In genomic region chr18:51051105-51051712, GRCh38 we compare ENCODE assay signal across 1 cellular context.
A peak's percentile ranks its signal among the peaks of the same experiment; 100 is the strongest.
TF ChIP-seq lines count a peak whose summit lies in the region.

No MANE protein-coding gene starts in this region.

TF ChIP-seq in HepG2, 621 proteins besides CTCF, POLR2A, EP300 and RAD21 (continued from another document):
- TF ChIP-seq CSRNP2 (CRISPR knock-in tag; conservative IDR thresholded peaks at IDR 0.05; ENCODE audit: low read depth) (no peak), ZNF597 (CRISPR knock-in tag; IDR thresholded peaks at IDR 0.05) (no peak), ZNF292 (CRISPR knock-in tag; IDR thresholded peaks at IDR 0.05; ENCODE audit: borderline replicate concordance, low read depth) (no peak), ZBTB49 (CRISPR knock-in tag; IDR thresholded peaks at IDR 0.05; ENCODE audit: borderline replicate concordance) (no peak), HIVEP1 (CRISPR knock-in tag; IDR thresholded peaks at IDR 0.05) (no peak), STAG1 (CRISPR knock-in tag; IDR thresholded peaks at IDR 0.05) (peak; percentile 72), KDM5B (CRISPR knock-in tag; IDR thresholded peaks at IDR 0.05; ENCODE audit: borderline replicate concordance) (no peak), ZNF274 (CRISPR knock-in tag; IDR thresholded peaks at IDR 0.05) (no peak), AHR (CRISPR knock-in tag; IDR thresholded peaks at IDR 0.05) (no peak), ZNF430 (CRISPR knock-in tag; IDR thresholded peaks at IDR 0.05) (no peak), MATR3 (CRISPR knock-in tag; IDR thresholded peaks at IDR 0.05) (no peak), CCDC6 (CRISPR knock-in tag; IDR thresholded peaks at IDR 0.05) (no peak), ZNF577 (CRISPR knock-in tag; IDR thresholded peaks at IDR 0.05; ENCODE audit: borderline replicate concordance, low read depth) (no peak), RBM39 (IDR thresholded peaks at IDR 0.05; ENCODE audit: low read depth, low read length, poor library complexity, severe bottlenecking) (no peak), NR2C2 (CRISPR knock-in tag; IDR thresholded peaks at IDR 0.05; ENCODE audit: borderline replicate concordance) (no peak), ZNF3 (CRISPR knock-in tag; IDR thresholded peaks at IDR 0.05) (no peak), SMC3 (IDR thresholded peaks at IDR 0.05; ENCODE audit: low read length) (peak; percentile 83), ZNF558 (CRISPR knock-in tag; IDR thresholded peaks at IDR 0.05; ENCODE audit: borderline replicate concordance) (no peak), HNRNPK (IDR thresholded peaks at IDR 0.05; ENCODE audit: low read depth, low read length, poor library complexity, severe bottlenecking) (no peak), ZNF670 (CRISPR knock-in tag; IDR thresholded peaks at IDR 0.05; ENCODE audit: borderline replicate concordance) (no peak), NR2F1 (CRISPR knock-in tag; IDR thresholded peaks at IDR 0.05) (no peak), SALL2 (CRISPR knock-in tag; IDR thresholded peaks at IDR 0.05) (no peak)
- TF ChIP-seq, protein P1, sequence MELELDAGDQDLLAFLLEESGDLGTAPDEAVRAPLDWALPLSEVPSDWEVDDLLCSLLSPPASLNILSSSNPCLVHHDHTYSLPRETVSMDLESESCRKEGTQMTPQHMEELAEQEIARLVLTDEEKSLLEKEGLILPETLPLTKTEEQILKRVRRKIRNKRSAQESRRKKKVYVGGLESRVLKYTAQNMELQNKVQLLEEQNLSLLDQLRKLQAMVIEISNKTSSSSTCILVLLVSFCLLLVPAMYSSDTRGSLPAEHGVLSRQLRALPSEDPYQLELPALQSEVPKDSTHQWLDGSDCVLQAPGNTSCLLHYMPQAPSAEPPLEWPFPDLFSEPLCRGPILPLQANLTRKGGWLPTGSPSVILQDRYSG (CRISPR knock-in tag; IDR thresholded peaks at IDR 0.05), result no peak
- TF ChIP-seq, protein P2, sequence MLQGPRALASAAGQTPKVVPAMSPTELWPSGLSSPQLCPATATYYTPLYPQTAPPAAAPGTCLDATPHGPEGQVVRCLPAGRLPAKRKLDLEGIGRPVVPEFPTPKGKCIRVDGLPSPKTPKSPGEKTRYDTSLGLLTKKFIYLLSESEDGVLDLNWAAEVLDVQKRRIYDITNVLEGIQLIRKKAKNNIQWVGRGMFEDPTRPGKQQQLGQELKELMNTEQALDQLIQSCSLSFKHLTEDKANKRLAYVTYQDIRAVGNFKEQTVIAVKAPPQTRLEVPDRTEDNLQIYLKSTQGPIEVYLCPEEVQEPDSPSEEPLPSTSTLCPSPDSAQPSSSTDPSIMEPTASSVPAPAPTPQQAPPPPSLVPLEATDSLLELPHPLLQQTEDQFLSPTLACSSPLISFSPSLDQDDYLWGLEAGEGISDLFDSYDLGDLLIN (CRISPR knock-in tag; IDR thresholded peaks at IDR 0.05; ENCODE audit: borderline replicate concordance), result no peak
TF ChIP-seq in HepG2: peak in this region for 5.
